ENCODE assay signal across 1 cellular context in the genomic region with DNA sequence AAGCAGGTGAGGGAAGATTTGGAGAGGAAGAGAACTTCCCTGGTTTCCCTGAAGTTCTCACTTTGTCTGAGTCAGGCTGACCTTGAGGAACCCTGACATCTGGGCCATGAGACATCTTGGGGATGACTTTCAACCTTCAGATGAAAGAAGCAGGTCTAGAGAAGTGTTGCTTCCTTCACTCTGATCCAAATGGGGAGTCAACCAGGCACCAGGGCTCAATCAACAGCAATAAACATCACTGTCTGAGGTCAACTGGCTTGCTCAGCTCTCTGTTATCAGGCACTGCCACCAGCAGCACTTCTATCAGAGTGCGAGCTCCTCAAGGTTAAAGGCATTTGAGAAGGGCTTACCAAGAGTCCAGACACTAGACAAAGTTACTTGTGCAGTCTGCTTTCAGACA.
TF ChIP-seq lines count a peak whose summit lies in the region.

No MANE protein-coding gene starts in this region.

TF ChIP-seq in IMR-90, 13 proteins besides CTCF, POLR2A, EP300 and RAD21 (continued from another document):
- TF ChIP-seq MAZ (IDR thresholded peaks at IDR 0.05; ENCODE audit: borderline replicate concordance, low read depth, low read length), result no peak
- no peak for TF ChIP-seq MAFK (IDR thresholded peaks at IDR 0.05; ENCODE audit: low read depth, low read length)
- no peak for TF ChIP-seq FOS (IDR thresholded peaks at IDR 0.05; ENCODE audit: low read depth, low read length)
- TF ChIP-seq, protein P1, sequence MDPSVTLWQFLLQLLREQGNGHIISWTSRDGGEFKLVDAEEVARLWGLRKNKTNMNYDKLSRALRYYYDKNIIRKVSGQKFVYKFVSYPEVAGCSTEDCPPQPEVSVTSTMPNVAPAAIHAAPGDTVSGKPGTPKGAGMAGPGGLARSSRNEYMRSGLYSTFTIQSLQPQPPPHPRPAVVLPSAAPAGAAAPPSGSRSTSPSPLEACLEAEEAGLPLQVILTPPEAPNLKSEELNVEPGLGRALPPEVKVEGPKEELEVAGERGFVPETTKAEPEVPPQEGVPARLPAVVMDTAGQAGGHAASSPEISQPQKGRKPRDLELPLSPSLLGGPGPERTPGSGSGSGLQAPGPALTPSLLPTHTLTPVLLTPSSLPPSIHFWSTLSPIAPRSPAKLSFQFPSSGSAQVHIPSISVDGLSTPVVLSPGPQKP (IDR thresholded peaks at IDR 0.05; ENCODE audit: borderline replicate concordance, low read depth, low read length), result no peak
- TF ChIP-seq CEBPB (IDR thresholded peaks at IDR 0.05; ENCODE audit: low read depth, low read length), result no peak
